In genomic region chr9:130433168-130433946, GRCh38 we compare ENCODE assay signal across 9 cellular contexts. TPM values are rescaled to one million over a fixed set of nuclear protein-coding genes. Genes with fewer than 3 reads are reported as not detected.
A peak's percentile ranks its signal among the peaks of the same experiment; 100 is the strongest.
DNase-seq lines count a peak whose midpoint lies in the region; TF ChIP-seq lines count a peak whose summit lies in the region.
"Had no signal": no experiment of that assay in that cellular context is flagged by ENCODE, and none has a peak within 500 bp of the region (broad histone marks: within the 10 kb centered on the region; RNA-seq: fewer than 3 reads in every experiment).

No MANE protein-coding gene starts in this region.

- H3K9me3 ChIP-seq in testis, result no peaks in the 10 kb centered on the region

- peak; percentile 57 to 73 (median 59) for TF ChIP-seq CTCF in testis (IDR thresholded peaks at IDR 0.05)

- H3K27ac ChIP-seq in testis, result no peak overlapping the region

- intact Hi-C loops in testis (cut with DNase I; ENCODE audit: low total_unique reads), result no loop called here

- H3K4me3 ChIP-seq in testis, result peak overlapping the region; percentile 37 to 48

- peaks cover 4% of the 10 kb centered on the region for H3K4me1 ChIP-seq in testis

- DNase-seq in SHP77 (lab: John Stamatoyannopoulos, UW) (peak; percentile 30 to 33), SHP77 treated with DMSO at 0.1 percent for 48 hours (lab: John Stamatoyannopoulos, UW) (no peak), RPMI8226 (peak; percentile 68), dermis blood vessel endothelial cell (peak; percentile 63), lung microvascular endothelial cell (ENCODE audit: low read depth in 2 of 2) (peak; percentile 46 to 64), testis (peak; percentile 61), NCI-H2196 (lab: John Stamatoyannopoulos, UW; ENCODE audit: unreplicated experiment) (no peak), NAMALWA (ENCODE audit: low spot score) (no peak)
- DNase-seq: DND-41 had no signal

- no peak for TF ChIP-seq POLR2A in testis (IDR thresholded peaks at IDR 0.05)

- WGBS in testis, 2 donors, result 2 to 6% methylated on average over 12 to 67 of the region's 92 CpGs

- no peaks in the 10 kb centered on the region for H3K36me3 ChIP-seq in testis (ENCODE audit: low read depth, missing control alignments)

- H3K27me3 ChIP-seq in testis, result no peaks in the 10 kb centered on the region

RNA-seq across cellular contexts. Expression of gene ASS1, which starts 11.4 kb away (rescaled TPM):
- total RNA-seq in dermis blood vessel endothelial cell (4.0 and 9.5 TPM in 2 replicates), lung microvascular endothelial cell (3.4 and 4.8 TPM in 2 replicates), testis (100 to 1,000 TPM in 1 of 2 donors, 10 to 100 TPM in 1; 68.5 to 153 TPM)
- polyA plus RNA-seq in testis (ENCODE audit: insufficient read depth, low read depth, low replicate concordance), result 90.2 TPM

Comparison
In these comparisons a context has a peak if more than half of its experiments do, and no peak if none do; other contexts are left out.
1. DNase-seq: peak in SHP77 (2 of 2), RPMI8226 (single experiment), dermis blood vessel endothelial cell (single experiment), lung microvascular endothelial cell (2 of 2) and testis (single experiment); none in SHP77 treated with DMSO at 0.1 percent for 48 hours (single experiment), NCI-H2196 (single experiment) and NAMALWA (single experiment).